In genomic region chr1:153032677-153033308, GRCh38 we compare ENCODE assay signal across 10 cellular contexts. TPM values are rescaled to one million over a fixed set of nuclear protein-coding genes. Genes with fewer than 3 reads are reported as not detected.
DNase-seq lines count a peak whose midpoint lies in the region; FAIRE-seq and TF ChIP-seq lines count a peak whose summit lies in the region.
"Had no signal": no experiment of that assay in that cellular context is flagged by ENCODE, and none has a peak within 500 bp of the region (broad histone marks: within the 10 kb centered on the region; RNA-seq: fewer than 3 reads in every experiment).

No MANE protein-coding gene starts in this region.

- no peaks in the 10 kb centered on the region for H3F3A ChIP-seq in SK-N-SH (replicated peaks; ENCODE audit: insufficient read depth)

- no peak overlapping the region for H2AFZ ChIP-seq in SK-N-SH (ENCODE audit: low read depth)

- peaks cover 0 to 4% (median 0%) of the 10 kb centered on the region in 7 donors for H3K9me3 Mint-ChIP-seq in CD14-positive monocyte

- no peak for TF ChIP-seq RAD21 in SK-N-SH (IDR thresholded peaks at IDR 0.05; ENCODE audit: low read length)

- CTCF ChIA-PET in A673 (lab: Charles Lee) (interaction anchor here (0.9 kb wide), 1 partner anchor 155 kb away, joined by 3 read pairs; the partner anchor contains the start of gene SMCP), SK-N-SH (lab: Yijun Ruan, JAX) (no interaction called here)

- no peaks in the 10 kb centered on the region for H3K36me3 ChIP-seq in A673 (ENCODE audit: insufficient read depth, low read length, poor library complexity, severe bottlenecking)
- H3K36me3 ChIP-seq in SK-N-SH (replicated peaks in 1 of 2; ENCODE audit: control insufficient read depth in 1 of 2, insufficient read depth in 2 of 2, low read length in 1 of 2), result no peaks in the 10 kb centered on the region
- H3K36me3 ChIP-seq in iPS DF 6.9 (ENCODE audit: control insufficient read depth, insufficient read depth, low read length), result no peaks in the 10 kb centered on the region
- H3K36me3 ChIP-seq in colonic mucosa, result no peaks in the 10 kb centered on the region

- no peaks in the 10 kb centered on the region for H3K79me2 ChIP-seq in SK-N-SH (ENCODE audit: insufficient read depth)

- peaks cover 2 to 17% (median 11%) of the 10 kb centered on the region in 3 donors for H3K27me3 Mint-ChIP-seq in CD14-positive monocyte (ENCODE audit: low read depth in 3 of 3)

- H3K4me3 Mint-ChIP-seq in CD14-positive monocyte, result no peak overlapping the region

- H4K20me1 ChIP-seq in SK-N-SH (ENCODE audit: insufficient read depth), result no peaks in the 10 kb centered on the region

- no peaks in the 10 kb centered on the region for H3K36me3 Mint-ChIP-seq in CD14-positive monocyte

- intact Hi-C loops in A673 (cut with micrococcal nuclease; ENCODE audit: unreplicated experiment) (no loop called here), colonic mucosa (cut with DNase I) (no loop called here), CD14-positive monocyte (cut with micrococcal nuclease) (no loop called here)

- H3K9me2 ChIP-seq in SK-N-SH, result no peaks in the 10 kb centered on the region

- no TSS peak for BruUV-seq in A673 (replicated peaks; lab: Mats Ljungman, UMichigan)

- H3K9me3 ChIP-seq in A673 (ENCODE audit: low read depth, low read length, poor library complexity, severe bottlenecking), result no peaks in the 10 kb centered on the region
- H3K9me3 ChIP-seq in SK-N-SH, result no peaks in the 10 kb centered on the region
- H3K9me3 ChIP-seq in iPS DF 6.9 (ENCODE audit: control insufficient read depth, insufficient read depth, low read length), result no peaks in the 10 kb centered on the region
- H3K9me3 ChIP-seq in colonic mucosa, result no peaks in the 10 kb centered on the region

- 0% methylated on average over 3 of the region's 3 CpGs for WGBS in SK-N-SH (ENCODE audit: low lambda C conversion rate)
- no CpG with 5 or more reads among the region's 3 CpGs for WGBS in iPS DF 6.9 (ENCODE audit: insufficient coverage, insufficient read length)

- H3K27me3 ChIP-seq in A673 (replicated peaks; ENCODE audit: insufficient read depth, low read depth, low read length, poor library complexity) (peaks cover 10% of the 10 kb centered on the region), SK-N-SH (ENCODE audit: insufficient read depth) (no peaks in the 10 kb centered on the region), iPS DF 6.9 (ENCODE audit: control insufficient read depth, insufficient read depth, low read length) (no peaks in the 10 kb centered on the region), colonic mucosa (no peaks in the 10 kb centered on the region)

- no peak overlapping the region for H3K4me3 ChIP-seq in A673 (ENCODE audit: low read depth, low read length, poor library complexity, severe bottlenecking)
- no peak overlapping the region for H3K4me3 ChIP-seq in SK-N-SH (ENCODE audit: low read depth in 2 of 2, low read length in 1 of 2)
- H3K4me3 ChIP-seq in iPS DF 6.9 (ENCODE audit: low read length), result no peak overlapping the region
- H3K4me3 ChIP-seq in colonic mucosa, result no peak overlapping the region

- H3K9ac ChIP-seq in SK-N-SH (no peak overlapping the region), colonic mucosa (ENCODE audit: low read depth in 2 of 2, low read length in 2 of 2) (no peak overlapping the region)

- H3K4me2 ChIP-seq in SK-N-SH, result 0 out of 2 replicates have a peak overlapping the region, but pooled peaks have one; percentile 26

- POLR2A ChIA-PET in A673 (lab: Charles Lee; ENCODE audit: low non-redundant PET), result no interaction called here
- POLR2A ChIA-PET in SK-N-SH (lab: Yijun Ruan, JAX), result no interaction called here

- H3K27ac Mint-ChIP-seq in CD14-positive monocyte, result no peak overlapping the region

- TF ChIP-seq POLR2A in H54 (IDR thresholded peaks at IDR 0.05; ENCODE audit: low read depth, low read length), result no peak

- H3K4me1 ChIP-seq in A673 (ENCODE audit: insufficient read depth, low read length, poor library complexity, severe bottlenecking) (no peaks in the 10 kb centered on the region), SK-N-SH (ENCODE audit: control insufficient read depth in 1 of 2, insufficient read depth in 2 of 2, low read depth in 1 of 2, low read length in 1 of 2) (no peaks in the 10 kb centered on the region), iPS DF 6.9 (ENCODE audit: control insufficient read depth, insufficient read depth, low read length) (no peaks in the 10 kb centered on the region), colonic mucosa (no peaks in the 10 kb centered on the region)

- DNase-seq in A673 (ENCODE audit: low spot score) (peak; percentile 49), H54 (ENCODE audit: insufficient read length, low spot score) (peak; percentile 21), SK-N-SH (peak; percentile 5), iPS DF 6.9 (ENCODE audit: low read depth, low spot score) (peak; percentile 27), colonic mucosa (no peak), CD14-positive monocyte (ENCODE audit: low spot score) (no peak), HuH-7 (ENCODE audit: low spot score) (no peak)
- DNase-seq in activated CD4-positive, alpha-beta T cell treated with anti-CD3 and anti-CD28 coated beads for 4 hours, result no peak
- DNase-seq: cortex of kidney had no signal

- TF ChIP-seq CTCF in A673 (conservative IDR thresholded peaks at IDR 0.05; ENCODE audit: low read depth, low read length) (peak; percentile 39; the same call in 1 of the 2 replicates), SK-N-SH (IDR thresholded peaks at IDR 0.05) (peak; percentile 56), colonic mucosa (IDR thresholded peaks at IDR 0.05) (no peak), CD14-positive monocyte (IDR thresholded peaks at IDR 0.05) (no peak)

- H3K27ac ChIP-seq in A673 (ENCODE audit: low read depth, low read length, poor library complexity, severe bottlenecking), result no peak overlapping the region
- no peak overlapping the region for H3K27ac ChIP-seq in SK-N-SH (ENCODE audit: low read depth in 2 of 2, low read length in 1 of 2)
- no peak overlapping the region for H3K27ac ChIP-seq in iPS DF 6.9 (ENCODE audit: low read length)
- no peak overlapping the region for H3K27ac ChIP-seq in colonic mucosa

- H3K4me1 Mint-ChIP-seq in CD14-positive monocyte, result no peaks in the 10 kb centered on the region

- no peak for TF ChIP-seq EP300 in SK-N-SH (IDR thresholded peaks at IDR 0.05; ENCODE audit: borderline replicate concordance in 1 of 2, low read depth in 1 of 2, low read length in 1 of 2)

- peak; percentile 15 for FAIRE-seq in H54 (lab: Jason Lieb, UNC)

TF ChIP-seq in SK-N-SH, 30 proteins besides CTCF, POLR2A, EP300 and RAD21 (continues in another document):
- TF ChIP-seq EZH2phosphoT487 (IDR thresholded peaks at IDR 0.05; ENCODE audit: borderline replicate concordance, low read depth) (no peak), FOSL2 (IDR thresholded peaks at IDR 0.05; ENCODE audit: borderline replicate concordance, low read depth) (peak; percentile 37; the same call in 1 of the 2 replicates), USF2 (IDR thresholded peaks at IDR 0.05; ENCODE audit: borderline replicate concordance, low read depth, low read length) (no peak), MEF2A (IDR thresholded peaks at IDR 0.05; ENCODE audit: borderline replicate concordance, low read depth) (no peak), YY1 (IDR thresholded peaks at IDR 0.05; ENCODE audit: low read depth) (no peak), FOXM1 (IDR thresholded peaks at IDR 0.05; ENCODE audit: low read depth) (no peak), CHD2 (IDR thresholded peaks at IDR 0.05; ENCODE audit: low read length, partially characterized antibody) (no peak), SMC3 (IDR thresholded peaks at IDR 0.05; ENCODE audit: low read depth, low read length) (0 out of 2 replicates have a peak, but pooled peaks have one; percentile 9)

RNA-seq across cellular contexts. Expression of gene SPRR1B, which starts 1.8 kb away (rescaled TPM):
- total RNA-seq in A673 (2021) (not detected in 2 replicates), colonic mucosa (not detected)
- polyA plus RNA-seq in SK-N-SH (2012; rRNA removed) (not detected in 2 replicates), CD14-positive monocyte (not detected)
- polyA plus RNA-seq in SK-N-SH (2012; cell fraction: cytosol; rRNA removed), result not detected in 2 replicates
- not detected in 2 replicates for polyA plus RNA-seq in SK-N-SH (2012; cell fraction: nucleus; rRNA removed)
- total RNA-seq: skeletal muscle tissue had no signal

RNA-seq across cellular contexts. Expression of gene SPRR2D, which starts 8.1 kb away (rescaled TPM):
- total RNA-seq in A673 (2021) (0.62 TPM in 1 of 2 replicates, not detected in the other), colonic mucosa (not detected)
- polyA plus RNA-seq in SK-N-SH (2012; rRNA removed) (not detected in 2 replicates), CD14-positive monocyte (not detected)
- polyA plus RNA-seq in SK-N-SH (2012; cell fraction: cytosol; rRNA removed), result not detected in 2 replicates
- not detected in 2 replicates for polyA plus RNA-seq in SK-N-SH (2012; cell fraction: nucleus; rRNA removed)
- total RNA-seq: skeletal muscle tissue had no signal

RNA-seq across cellular contexts. Expression of gene SPRR2A, which starts 24.5 kb away (rescaled TPM):
- total RNA-seq in A673 (2021), result not detected in 2 replicates
- not detected in 2 replicates for polyA plus RNA-seq in SK-N-SH (2012; rRNA removed)
- not detected in 2 replicates for polyA plus RNA-seq in SK-N-SH (2012; cell fraction: cytosol; rRNA removed)
- polyA plus RNA-seq in SK-N-SH (2012; cell fraction: nucleus; rRNA removed), result not detected in 2 replicates
- total RNA-seq in colonic mucosa, result not detected
- polyA plus RNA-seq in CD14-positive monocyte, result not detected
- total RNA-seq: skeletal muscle tissue had no signal

RNA-seq across cellular contexts. Expression of gene SPRR3, which starts 31.2 kb away (rescaled TPM):
- not detected in 2 replicates for total RNA-seq in A673 (2021)
- not detected in 2 replicates for polyA plus RNA-seq in SK-N-SH (2012; rRNA removed)
- not detected in 2 replicates for polyA plus RNA-seq in SK-N-SH (2012; cell fraction: cytosol; rRNA removed)
- polyA plus RNA-seq in SK-N-SH (2012; cell fraction: nucleus; rRNA removed), result not detected in 2 replicates
- total RNA-seq in colonic mucosa, result not detected
- not detected for polyA plus RNA-seq in CD14-positive monocyte
- total RNA-seq: skeletal muscle tissue had no signal

RNA-seq across cellular contexts. Expression of gene SPRR2B, which starts 38.6 kb away (rescaled TPM):
- total RNA-seq in A673 (2021) (not detected in 2 replicates), colonic mucosa (not detected)
- polyA plus RNA-seq in SK-N-SH (2012; rRNA removed) (not detected in 2 replicates), CD14-positive monocyte (not detected)
- polyA plus RNA-seq in SK-N-SH (2012; cell fraction: cytosol; rRNA removed), result not detected in 2 replicates
- not detected in 2 replicates for polyA plus RNA-seq in SK-N-SH (2012; cell fraction: nucleus; rRNA removed)
- total RNA-seq: skeletal muscle tissue had no signal

Comparison
In these comparisons a context has a peak if more than half of its experiments do, and no peak if none do; other contexts are left out.
1. DNase-seq: peak in A673 (single experiment), H54 (single experiment), SK-N-SH (single experiment) and iPS DF 6.9 (single experiment); none in colonic mucosa (single experiment), CD14-positive monocyte (single experiment), activated CD4-positive, alpha-beta T cell treated with anti-CD3 and anti-CD28 coated beads for 4 hours (0 of 2) and HuH-7 (single experiment).
2. CTCF ChIP-seq: peak in A673 (single experiment) and SK-N-SH (single experiment); none in colonic mucosa (single experiment) and CD14-positive monocyte (single experiment).